Comparison of ENCODE assay signal across 11 cellular contexts in the genomic region with DNA sequence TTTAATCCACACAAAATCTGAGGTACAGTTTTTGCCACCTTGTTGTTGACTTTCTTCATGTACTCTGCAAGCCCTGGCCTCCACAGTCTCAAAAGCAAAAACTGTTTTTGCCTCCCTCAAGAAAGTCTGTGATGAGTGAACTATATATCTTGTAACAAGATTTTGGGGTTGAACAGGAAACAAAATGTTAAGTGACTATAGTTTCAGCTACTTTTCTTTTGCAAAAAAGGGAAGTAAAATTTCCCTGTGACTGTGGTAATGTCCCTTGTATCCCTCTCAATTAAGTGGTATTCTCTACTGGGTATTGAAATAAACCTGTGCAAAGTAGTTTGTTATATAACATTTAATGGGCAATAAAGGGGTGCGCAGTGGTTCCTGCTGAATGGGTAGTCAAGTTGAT. TPM values are rescaled to one million over a fixed set of nuclear protein-coding genes. Genes with fewer than 3 reads are reported as not detected.
DNase-seq lines count a peak whose midpoint lies in the region; ATAC-seq and TF ChIP-seq lines count a peak whose summit lies in the region.
"Had no signal": no experiment of that assay in that cellular context is flagged by ENCODE, and none has a peak within 500 bp of the region (broad histone marks: within the 10 kb centered on the region; RNA-seq: fewer than 3 reads in every experiment).

No MANE protein-coding gene starts in this region.

- H3K9me3 Mint-ChIP-seq in activated naive CD8-positive, alpha-beta T cell treated with anti-CD3 and anti-CD28 coated beads, Interleukin-2, amount 50 U/mL, for 24 hours, result no peaks in the 10 kb centered on the region
- H3K9me3 Mint-ChIP-seq: nephron had no signal

- ATAC-seq in GM21423 (IDR thresholded peaks at IDR 0.05; ENCODE audit: unreplicated experiment), result peak; percentile 55
- peak; percentile 63 for ATAC-seq in HG03460 (IDR thresholded peaks at IDR 0.05; ENCODE audit: unreplicated experiment)
- no peak for ATAC-seq in activated naive CD8-positive, alpha-beta T cell treated with anti-CD3 and anti-CD28 coated beads, Interleukin-2, amount 50 U/mL, for 24 hours
- no peak for ATAC-seq in Right ventricle myocardium superior (ENCODE audit: poor library complexity)

- no peak overlapping the region for H3K4me3 Mint-ChIP-seq in activated naive CD8-positive, alpha-beta T cell treated with anti-CD3 and anti-CD28 coated beads, Interleukin-2, amount 50 U/mL, for 24 hours
- H3K4me3 Mint-ChIP-seq: nephron had no signal

- no peak overlapping the region for H3K4me3 ChIP-seq in GM06990 (replicated peaks; ENCODE audit: low read depth, low read length)
- H3K4me3 ChIP-seq: SJSA1 had no signal

- H3K27me3 ChIP-seq in GM06990 (replicated peaks; ENCODE audit: control insufficient read depth, insufficient read depth, low read length), result no peaks in the 10 kb centered on the region
- H3K27me3 ChIP-seq: SJSA1 had no signal

- H3K27me3 Mint-ChIP-seq in activated naive CD8-positive, alpha-beta T cell treated with anti-CD3 and anti-CD28 coated beads, Interleukin-2, amount 50 U/mL, for 24 hours, result no peaks in the 10 kb centered on the region

- peaks cover 28% of the 10 kb centered on the region for H3K36me3 Mint-ChIP-seq in activated naive CD8-positive, alpha-beta T cell treated with anti-CD3 and anti-CD28 coated beads, Interleukin-2, amount 50 U/mL, for 24 hours (ENCODE audit: low read depth)

- peaks cover 72% of the 10 kb centered on the region for H3K4me1 Mint-ChIP-seq in activated naive CD8-positive, alpha-beta T cell treated with anti-CD3 and anti-CD28 coated beads, Interleukin-2, amount 50 U/mL, for 24 hours

- intact Hi-C loops in Right ventricle myocardium superior (cut with DNase I), result no loop called here

- peak overlapping the region; percentile 52 for H3K27ac Mint-ChIP-seq in activated naive CD8-positive, alpha-beta T cell treated with anti-CD3 and anti-CD28 coated beads, Interleukin-2, amount 50 U/mL, for 24 hours
- H3K27ac Mint-ChIP-seq: nephron had no signal

- H3K36me3 ChIP-seq in GM06990 (ENCODE audit: control insufficient read depth, insufficient read depth, low read length), result peaks cover 1% of the 10 kb centered on the region; the same call in 1 of the 2 replicates

- TF ChIP-seq CTCF in GM06990 (IDR thresholded peaks at IDR 0.05; ENCODE audit: insufficient read depth, low read length, poor library complexity, severe bottlenecking), result no peak

- DNase-seq in GM06990 (ENCODE audit: extremely low read depth, insufficient read length) (peak; percentile 40), NCI-H526 treated with DMSO at 0.1 percent for 48 hours (lab: John Stamatoyannopoulos, UW) (no peak), Right ventricle myocardium superior (no peak), putamen (ENCODE audit: low spot score) (no peak), NCI-H2196 (lab: John Stamatoyannopoulos, UW; ENCODE audit: unreplicated experiment) (no peak)
- DNase-seq in activated naive CD8-positive, alpha-beta T cell treated with anti-CD3 and anti-CD28 coated beads, Interleukin-2, amount 50 U/mL, for 24 hours, result no peak

RNA-seq across cellular contexts. Expression of gene SCAANT1, which starts 21.3 kb away (rescaled TPM):
- not detected for total RNA-seq in Right ventricle myocardium superior
- total RNA-seq: SJSA1, urinary bladder had no signal

Comparison
In these comparisons a context has a peak if more than half of its experiments do, and no peak if none do; other contexts are left out.
1. ATAC-seq: peak in GM21423 (single experiment) and HG03460 (single experiment); none in activated naive CD8-positive, alpha-beta T cell treated with anti-CD3 and anti-CD28 coated beads, Interleukin-2, amount 50 U/mL, for 24 hours (single experiment) and Right ventricle myocardium superior (single experiment).